Comparison of ENCODE assay signal across 10 cellular contexts in the genomic region with DNA sequence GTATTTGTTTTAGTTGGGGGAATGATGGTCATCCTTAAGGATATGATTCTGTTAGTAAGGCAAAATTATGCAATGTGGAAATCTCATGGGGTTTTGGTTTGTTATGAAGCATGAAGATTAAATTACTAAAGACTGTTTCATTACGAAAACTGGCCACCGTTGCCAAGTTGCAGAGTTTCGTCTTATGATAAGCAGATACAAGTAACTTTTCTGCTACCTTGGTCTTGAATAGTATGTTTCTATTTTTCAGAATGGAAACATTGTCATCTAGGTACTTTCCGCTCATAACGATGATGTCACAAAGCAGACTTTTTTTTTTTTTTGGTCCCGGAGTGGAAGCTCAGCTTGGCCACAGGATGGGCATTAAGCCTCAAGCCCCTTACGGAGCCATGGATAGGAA. TPM values are rescaled to one million over a fixed set of nuclear protein-coding genes. Genes with fewer than 3 reads are reported as not detected.
DNase-seq lines count a peak whose midpoint lies in the region; ATAC-seq and TF ChIP-seq lines count a peak whose summit lies in the region.
"Had no signal": no experiment of that assay in that cellular context is flagged by ENCODE, and none has a peak within 500 bp of the region (broad histone marks: within the 10 kb centered on the region; RNA-seq: fewer than 3 reads in every experiment).

No MANE protein-coding gene starts in this region.

- no peak overlapping the region for H3K27ac ChIP-seq in neural progenitor cell
- H3K27ac ChIP-seq in effector memory CD4-positive, alpha-beta T cell (ENCODE audit: insufficient read depth, low read length, poor library complexity, severe bottlenecking) = no peak overlapping the region
- H3K27ac ChIP-seq: A549 had no signal

- peaks cover 42% of the 10 kb centered on the region for H3K4me1 Mint-ChIP-seq in activated naive CD8-positive, alpha-beta T cell treated with anti-CD3 and anti-CD28 coated beads for 36 hours
- H3K4me1 Mint-ChIP-seq in neural progenitor cell = peaks cover 24% of the 10 kb centered on the region

- peaks cover 32% of the 10 kb centered on the region for H3F3A ChIP-seq in neural progenitor cell (ENCODE audit: low read depth)

- ATAC-seq in HG02840 (IDR thresholded peaks at IDR 0.05; ENCODE audit: low FRiP score, unreplicated experiment) = peak; percentile 35
- ATAC-seq: A549 had no signal

- DNase-seq in activated CD4-positive, alpha-beta T cell treated with anti-CD3 and anti-CD28 coated beads for 48 hours = peak; percentile 64
- DNase-seq in activated CD4-positive, alpha-beta T cell treated with anti-CD3 and anti-CD28 coated beads for 1 hour = no peak
- peak; percentile 25 for DNase-seq in activated naive CD8-positive, alpha-beta T cell treated with anti-CD3 and anti-CD28 coated beads for 36 hours
- DNase-seq in stimulated activated CD4-positive, alpha-beta T cell treated with anti-CD3 and anti-CD28 coated beads, Interleukin-4, amount 100 ng/mL, for 1 hour = peak; percentile 29
- DNase-seq in NCI-H1436 (lab: John Stamatoyannopoulos, UW) = no peak
- DNase-seq in neural progenitor cell (ENCODE audit: low spot score) = no peak
- no peak for DNase-seq in effector memory CD4-positive, alpha-beta T cell

- H2AFZ ChIP-seq in neural progenitor cell (replicated peaks) = no peak overlapping the region

- H3K4me2 ChIP-seq in neural progenitor cell = no peak overlapping the region
- H3K4me2 ChIP-seq: A549 had no signal

- H3K9me3 Mint-ChIP-seq in activated naive CD8-positive, alpha-beta T cell treated with anti-CD3 and anti-CD28 coated beads for 36 hours = no peaks in the 10 kb centered on the region
- H3K9me3 Mint-ChIP-seq in neural progenitor cell = peaks cover 2% of the 10 kb centered on the region

- H3K4me3 ChIP-seq in neural progenitor cell = no peak overlapping the region
- H3K4me3 ChIP-seq in effector memory CD4-positive, alpha-beta T cell (ENCODE audit: insufficient read depth, low read depth, low read length, poor library complexity, severe bottlenecking) = no peak overlapping the region
- H3K4me3 ChIP-seq: A549 had no signal

- no peaks in the 10 kb centered on the region for H4K20me1 ChIP-seq in neural progenitor cell (ENCODE audit: low read depth)

- no peaks in the 10 kb centered on the region for H3K27me3 Mint-ChIP-seq in activated naive CD8-positive, alpha-beta T cell treated with anti-CD3 and anti-CD28 coated beads for 36 hours
- peaks cover 34% of the 10 kb centered on the region for H3K27me3 Mint-ChIP-seq in neural progenitor cell (ENCODE audit: insufficient read depth, low read depth)

- peak overlapping the region; percentile 83 for H3K27ac Mint-ChIP-seq in activated naive CD8-positive, alpha-beta T cell treated with anti-CD3 and anti-CD28 coated beads for 36 hours
- no peak overlapping the region for H3K27ac Mint-ChIP-seq in neural progenitor cell

- peaks cover 60% of the 10 kb centered on the region for H3K27me3 ChIP-seq in neural progenitor cell
- no peaks in the 10 kb centered on the region for H3K27me3 ChIP-seq in effector memory CD4-positive, alpha-beta T cell (replicated peaks; ENCODE audit: control insufficient read depth, insufficient read depth, low read length, poor library complexity, severe bottlenecking)

- H3K36me3 ChIP-seq in neural progenitor cell = no peaks in the 10 kb centered on the region
- peaks cover 9% of the 10 kb centered on the region for H3K36me3 ChIP-seq in effector memory CD4-positive, alpha-beta T cell (ENCODE audit: control insufficient read depth, insufficient read depth, low read length)

- no peak overlapping the region for H3K4me3 Mint-ChIP-seq in activated naive CD8-positive, alpha-beta T cell treated with anti-CD3 and anti-CD28 coated beads for 36 hours
- no peak overlapping the region for H3K4me3 Mint-ChIP-seq in neural progenitor cell

- no peaks in the 10 kb centered on the region for H3K9me3 ChIP-seq in neural progenitor cell (ENCODE audit: low read depth)
- H3K9me3 ChIP-seq in effector memory CD4-positive, alpha-beta T cell (ENCODE audit: control insufficient read depth, low read length) = no peaks in the 10 kb centered on the region
- H3K9me3 ChIP-seq: A549 had no signal

- no peaks in the 10 kb centered on the region for H3K79me2 ChIP-seq in neural progenitor cell (ENCODE audit: low read depth)

- H3K4me1 ChIP-seq in neural progenitor cell = peaks cover 27% of the 10 kb centered on the region
- peaks cover 7% of the 10 kb centered on the region for H3K4me1 ChIP-seq in effector memory CD4-positive, alpha-beta T cell (ENCODE audit: control insufficient read depth, insufficient read depth, low read length, poor library complexity, severe bottlenecking)
- H3K4me1 ChIP-seq: A549 had no signal

- no peak overlapping the region for H3K9ac ChIP-seq in neural progenitor cell

- peaks cover 28% of the 10 kb centered on the region for H3K36me3 Mint-ChIP-seq in activated naive CD8-positive, alpha-beta T cell treated with anti-CD3 and anti-CD28 coated beads for 36 hours
- peaks cover 2% of the 10 kb centered on the region for H3K36me3 Mint-ChIP-seq in neural progenitor cell

- TF ChIP-seq CTCF in neural progenitor cell (IDR thresholded peaks at IDR 0.05) = no peak

RNA-seq across cellular contexts. Expression of gene CCNI2, which starts 4.2 kb away (rescaled TPM):
- total RNA-seq in activated naive CD8-positive, alpha-beta T cell treated with anti-CD3 and anti-CD28 coated beads for 36 hours = 1 to 10 TPM; 6.9 to 8.4 TPM
- 0.22 TPM in 1 of 2 replicates, not detected in the other for total RNA-seq in neural progenitor cell (ENCODE audit: low replicate concordance)
- total RNA-seq: NCI-H460 had no signal

RNA-seq across cellular contexts. Expression of gene KIF3A, which starts 14.1 kb away (rescaled TPM):
- total RNA-seq in activated naive CD8-positive, alpha-beta T cell treated with anti-CD3 and anti-CD28 coated beads for 36 hours = 10 to 100 TPM; 10.7 to 11.1 TPM
- 13.9 and 27.6 TPM in 2 replicates for total RNA-seq in neural progenitor cell (ENCODE audit: low replicate concordance)

RNA-seq across cellular contexts. Expression of gene SEPTIN8, which starts 25.6 kb away (rescaled TPM):
- total RNA-seq in activated naive CD8-positive, alpha-beta T cell treated with anti-CD3 and anti-CD28 coated beads for 36 hours = 10 to 100 TPM; 21.2 to 22.2 TPM
- 39.9 and 50.1 TPM in 2 replicates for total RNA-seq in neural progenitor cell (ENCODE audit: low replicate concordance)

Comparison
In these comparisons a context has a peak if more than half of its experiments do, and no peak if none do; other contexts are left out.
1. DNase-seq: peak in activated CD4-positive, alpha-beta T cell treated with anti-CD3 and anti-CD28 coated beads for 48 hours (single experiment), activated naive CD8-positive, alpha-beta T cell treated with anti-CD3 and anti-CD28 coated beads for 36 hours (single experiment) and stimulated activated CD4-positive, alpha-beta T cell treated with anti-CD3 and anti-CD28 coated beads, Interleukin-4, amount 100 ng/mL, for 1 hour (single experiment); none in activated CD4-positive, alpha-beta T cell treated with anti-CD3 and anti-CD28 coated beads for 1 hour (single experiment), NCI-H1436 (single experiment), neural progenitor cell (single experiment) and effector memory CD4-positive, alpha-beta T cell (0 of 3).